ENCODE assay signal across 8 cellular contexts in the genomic region with DNA sequence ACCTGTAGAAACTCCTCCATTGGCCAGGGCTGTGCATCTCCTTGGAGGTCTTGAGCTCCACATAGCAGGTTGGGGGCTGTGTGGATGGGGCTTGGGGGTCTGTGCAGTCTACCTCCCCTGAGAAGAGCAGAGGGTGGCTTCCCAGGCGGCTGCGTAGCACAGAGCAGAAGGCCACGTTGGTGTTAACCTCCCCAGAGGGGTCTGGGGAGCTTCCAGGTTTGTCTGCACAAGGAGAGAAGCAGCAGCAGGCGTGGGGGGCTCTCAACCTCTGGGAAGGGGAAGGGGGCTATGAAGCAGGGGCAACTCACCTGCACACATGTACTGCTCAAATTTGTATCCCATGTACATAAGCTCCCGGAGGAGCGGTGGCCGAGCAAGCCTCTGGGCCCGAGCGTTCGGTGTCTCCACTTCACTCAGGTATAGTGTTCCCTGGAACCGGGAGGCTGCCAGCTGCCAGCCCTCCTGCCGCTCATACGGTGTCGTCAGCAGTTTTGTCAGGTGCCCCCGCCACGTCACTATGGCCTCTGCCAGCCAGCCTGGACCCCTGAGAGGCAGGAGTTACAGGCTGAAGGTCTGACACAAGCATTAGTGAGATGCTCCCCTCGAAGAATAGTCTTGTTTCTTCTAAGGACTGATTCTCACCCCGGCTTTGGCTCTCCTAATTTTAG. TPM values are rescaled to one million over a fixed set of nuclear protein-coding genes. Genes with fewer than 3 reads are reported as not detected.
A peak's percentile ranks its signal among the peaks of the same experiment; 100 is the strongest.
DNase-seq lines count a peak whose midpoint lies in the region; ATAC-seq and TF ChIP-seq lines count a peak whose summit lies in the region.

No MANE protein-coding gene starts in this region.

- H3K4me1 Mint-ChIP-seq in CD8-positive, alpha-beta T cell (ENCODE audit: low read depth): peaks cover 37% of the 10 kb centered on the region

- H3K27me3 ChIP-seq in CD8-positive, alpha-beta T cell (ENCODE audit: insufficient read depth, low read length): no peaks in the 10 kb centered on the region
- no peaks in the 10 kb centered on the region for H3K27me3 ChIP-seq in MG63
- H3K27me3 ChIP-seq in adrenal gland: no peaks in the 10 kb centered on the region
- no peaks in the 10 kb centered on the region for H3K27me3 ChIP-seq in lower lobe of right lung (ENCODE audit: low read depth)
- no peaks in the 10 kb centered on the region for H3K27me3 ChIP-seq in aorta (ENCODE audit: control insufficient read depth in 1 of 2, insufficient read depth in 2 of 2, low read length in 1 of 2)

- no peak for TF ChIP-seq POLR2A in adrenal gland (IDR thresholded peaks at IDR 0.05)

- H3K4me1 ChIP-seq in CD8-positive, alpha-beta T cell (ENCODE audit: insufficient read depth, low read length): peaks cover 22% of the 10 kb centered on the region
- H3K4me1 ChIP-seq in adrenal gland (replicated peaks in 1 of 2): peaks cover 20 to 40% of the 10 kb centered on the region in 2 donors
- H3K4me1 ChIP-seq in lower lobe of right lung: peaks cover 31% of the 10 kb centered on the region
- H3K4me1 ChIP-seq in aorta (ENCODE audit: control insufficient read depth in 1 of 2, insufficient read depth in 2 of 2, low read length in 2 of 2): no peaks in the 10 kb centered on the region

- H3K27me3 Mint-ChIP-seq in CD8-positive, alpha-beta T cell (ENCODE audit: low read depth): no peaks in the 10 kb centered on the region

- DNase-seq in CD8-positive, alpha-beta T cell: no peak
- DNase-seq in MG63 (peak; percentile 27), adrenal gland (peak in 6 of 7 donors; percentile 45 to 65 (median 56)), lower lobe of right lung (peak; percentile 51), aorta (peak; percentile 52 to 77), OCI-M2 (lab: John Stamatoyannopoulos, UW; ENCODE audit: unreplicated experiment) (no peak), cortex of kidney (lab: John Stamatoyannopoulos, UW) (no peak)

- H3K36me3 ChIP-seq in CD8-positive, alpha-beta T cell (ENCODE audit: insufficient read depth, low read length): peaks cover 25% of the 10 kb centered on the region
- H3K36me3 ChIP-seq in MG63 (peaks cover 11% of the 10 kb centered on the region), adrenal gland (replicated peaks in 1 of 2) (peaks cover 0 to 47% of the 10 kb centered on the region in 2 donors), lower lobe of right lung (peaks cover 57% of the 10 kb centered on the region), aorta (ENCODE audit: control insufficient read depth in 1 of 2, insufficient read depth in 2 of 2, low read length in 1 of 2) (peaks cover 0 to 13% of the 10 kb centered on the region in 2 donors)

- POLR2A ChIA-PET in CD8-positive, alpha-beta T cell (lab: Charles Lee): interaction anchor here (1.3 to 3.4 kb wide), 4 partner anchors 9 to 73 kb away, joined by 5 to 74 read pairs (median 7); a partner anchor contains a TSS

- peaks cover 55% of the 10 kb centered on the region for H3K36me3 Mint-ChIP-seq in CD8-positive, alpha-beta T cell

- no peak for ATAC-seq in CD8-positive, alpha-beta T cell
- ATAC-seq in lower lobe of right lung (no peak), aorta (ENCODE audit: low FRiP score) (no peak), HG03521 (IDR thresholded peaks at IDR 0.05; ENCODE audit: unreplicated experiment) (no peak)

- WGBS in adrenal gland, 4 donors: 60 to 69% (median 62%) methylated on average over 16 to 18 of the region's 18 CpGs
- 60% methylated on average over 16 to 18 of the region's 18 CpGs for WGBS in aorta, 2 donors

- H3K9me3 Mint-ChIP-seq in CD8-positive, alpha-beta T cell: no peaks in the 10 kb centered on the region

- peak overlapping the region; percentile 100 for H3K27ac Mint-ChIP-seq in CD8-positive, alpha-beta T cell

- H3K4me3 ChIP-seq in CD8-positive, alpha-beta T cell (ENCODE audit: low read depth, low read length): peak overlapping the region; percentile 90
- H3K4me3 ChIP-seq in MG63 (peak overlapping the region; percentile 78), adrenal gland (peak overlapping the region in 2 of 4 donors; percentile 40 to 82), lower lobe of right lung (peak overlapping the region; percentile 79), aorta (ENCODE audit: low read length in 2 of 2) (peak overlapping the region in 1 of 2 donors; percentile 70)

- intact Hi-C loops in CD8-positive, alpha-beta T cell (cut with DNase I, micrococcal nuclease): loop anchor here (10.0 kb wide), 4 partner anchors 184 to 1906 kb away; a partner anchor contains a TSS
- intact Hi-C loops in adrenal gland (cut with DNase I): no loop called here
- intact Hi-C loops in lower lobe of right lung (cut with DNase I): no loop called here
- intact Hi-C loops in aorta (cut with DNase I): loop anchor here in 1 of 2 donors (10.0 kb wide), 1 partner anchor 204 kb away; a partner anchor contains a TSS

- TF ChIP-seq CTCF in CD8-positive, alpha-beta T cell (IDR thresholded peaks at IDR 0.05): no peak
- TF ChIP-seq CTCF in adrenal gland (IDR thresholded peaks at IDR 0.05) (no peak), lower lobe of right lung (IDR thresholded peaks at IDR 0.05) (no peak)

- CTCF ChIA-PET in CD8-positive, alpha-beta T cell (lab: Charles Lee): interaction anchor here (1.8 to 2.1 kb wide), 2 partner anchors 12 to 18 kb away, joined by 7 to 14 read pairs; a partner anchor contains a TSS

- peak overlapping the region; percentile 96 for H3K4me3 Mint-ChIP-seq in CD8-positive, alpha-beta T cell

- no peaks in the 10 kb centered on the region for H3K9me3 ChIP-seq in CD8-positive, alpha-beta T cell (ENCODE audit: low read length)
- H3K9me3 ChIP-seq in MG63 (no peaks in the 10 kb centered on the region), adrenal gland (replicated peaks in 1 of 3) (no peaks in the 10 kb centered on the region), lower lobe of right lung (no peaks in the 10 kb centered on the region), aorta (ENCODE audit: control insufficient read depth, low read length) (no peaks in the 10 kb centered on the region)

- peak overlapping the region; percentile 99 for H3K27ac ChIP-seq in CD8-positive, alpha-beta T cell (ENCODE audit: low read depth, low read length)
- peak overlapping the region; percentile 95 to 99 (median 99) for H3K27ac ChIP-seq in adrenal gland
- peak overlapping the region; percentile 95 for H3K27ac ChIP-seq in lower lobe of right lung
- H3K27ac ChIP-seq in aorta (ENCODE audit: low read depth in 1 of 2, low read length in 2 of 2): peak overlapping the region in 1 of 2 donors; percentile 85

RNA-seq across cellular contexts. Expression of a gene that starts 1.2 kb away (rescaled TPM):
- total RNA-seq in CD8-positive, alpha-beta T cell: 10 to 100 TPM; 20.8 to 22.2 TPM
- 9.8 and 13.7 TPM in 2 replicates for total RNA-seq in MG63 (2014; rRNA removed; shearing (Covaris generic); ENCODE audit: low replicate concordance)
- total RNA-seq in adrenal gland (10 to 100 TPM; 19.9 to 57.1 (median 45.0) TPM), lower lobe of right lung (16.5 TPM), aorta (10 to 100 TPM; 20.2 to 20.5 TPM)
- polyA plus RNA-seq in adrenal gland (100 to 1,000 TPM in 1 of 3 donors, 10 to 100 TPM in 2; 38.7 to 102 (median 83.7) TPM), aorta (10 to 100 TPM in 1 of 2 donors, 1 to 10 TPM in 1; 5.1 to 41.7 TPM)

RNA-seq across cellular contexts. Expression of a gene that starts 11.1 kb away (rescaled TPM):
- 1 to 10 TPM; 3.0 to 5.5 TPM for total RNA-seq in CD8-positive, alpha-beta T cell
- 0.26 TPM in 1 of 2 replicates, not detected in the other for total RNA-seq in MG63 (2014; rRNA removed; shearing (Covaris generic); ENCODE audit: low replicate concordance)
- 1,000 to 10,000 TPM in 5 of 8 donors, 100 to 1,000 TPM in 3; 547 to 2,285 (median 1,263) TPM for total RNA-seq in adrenal gland
- 1,000 to 10,000 TPM in 1 of 3 donors, 100 to 1,000 TPM in 2; 212 to 1,408 (median 665) TPM for polyA plus RNA-seq in adrenal gland
- 175 TPM for total RNA-seq in lower lobe of right lung
- 100 to 1,000 TPM; 146 to 258 TPM for total RNA-seq in aorta
- 10 to 100 TPM in 1 of 2 donors, 1 to 10 TPM in 1; 7.4 to 43.6 TPM for polyA plus RNA-seq in aorta

RNA-seq across cellular contexts. Expression of a gene that starts 11.8 kb away (rescaled TPM):
- 100 to 1,000 TPM; 107 to 115 TPM for total RNA-seq in CD8-positive, alpha-beta T cell
- total RNA-seq in MG63 (2014; rRNA removed; shearing (Covaris generic); ENCODE audit: low replicate concordance): 22.9 and 25.2 TPM in 2 replicates
- 100 to 1,000 TPM in 4 of 8 donors, 10 to 100 TPM in 4; 43.2 to 231 (median 90.7) TPM for total RNA-seq in adrenal gland
- polyA plus RNA-seq in adrenal gland: 100 to 1,000 TPM in 2 of 3 donors, 10 to 100 TPM in 1; 38.8 to 330 (median 243) TPM
- total RNA-seq in lower lobe of right lung: 64.2 TPM
- 10 to 100 TPM; 53.8 to 90.3 TPM for total RNA-seq in aorta
- polyA plus RNA-seq in aorta: 100 to 1,000 TPM in 1 of 2 donors, 10 to 100 TPM in 1; 26.7 to 188 TPM

RNA-seq across cellular contexts. Expression of a gene that starts 12.0 kb away (rescaled TPM):
- total RNA-seq in CD8-positive, alpha-beta T cell: 10 to 100 TPM; 50.4 to 55.1 TPM
- 111 and 131 TPM in 2 replicates for total RNA-seq in MG63 (2014; rRNA removed; shearing (Covaris generic); ENCODE audit: low replicate concordance)
- total RNA-seq in adrenal gland (100 to 1,000 TPM in 3 of 8 donors, 10 to 100 TPM in 5; 64.4 to 107 (median 85.1) TPM), lower lobe of right lung (47.0 TPM), aorta (10 to 100 TPM; 42.2 to 55.5 TPM)
- polyA plus RNA-seq in adrenal gland (100 to 1,000 TPM in 2 of 3 donors, 10 to 100 TPM in 1; 89.9 to 117 (median 106) TPM), aorta (10 to 100 TPM; 61.9 to 71.5 TPM)

RNA-seq across cellular contexts. Expression of a gene that starts 24.8 kb away (rescaled TPM):
- 1 to 10 TPM; 1.3 to 2.3 TPM for total RNA-seq in CD8-positive, alpha-beta T cell
- total RNA-seq in MG63 (2014; rRNA removed; shearing (Covaris generic); ENCODE audit: low replicate concordance): 2.2 and 6.9 TPM in 2 replicates
- total RNA-seq in adrenal gland (100 to 1,000 TPM in 2 of 8 donors, 10 to 100 TPM in 6; 13.1 to 166 (median 28.2) TPM), lower lobe of right lung (85.6 TPM), aorta (100 to 1,000 TPM in 1 of 2 donors, 10 to 100 TPM in 1; 56.7 to 141 TPM)
- polyA plus RNA-seq in adrenal gland (10 to 100 TPM; 10.2 to 76.4 (median 60.6) TPM), aorta (10 to 100 TPM; 26.4 to 90.4 TPM)

Comparison
In these comparisons a context has a peak if more than half of its experiments do, and no peak if none do; other contexts are left out.
1. DNase-seq: peak in MG63 (single experiment), adrenal gland (6 of 7), lower lobe of right lung (single experiment) and aorta (2 of 2); none in CD8-positive, alpha-beta T cell (0 of 7), OCI-M2 (single experiment) and cortex of kidney (single experiment).
2. RNA of a gene that starts 11.1 kb away (total RNA-seq): 547 to 2,285 TPM in adrenal gland, 146 to 258 TPM in aorta and 175 TPM in lower lobe of right lung (single experiment); 3.0 to 5.5 TPM in CD8-positive, alpha-beta T cell and 0.26 TPM in MG63; every median in the first group is over 10 times any median in the second.
3. intact Hi-C loops: an anchor here in CD8-positive, alpha-beta T cell (10.0 kb wide); none called in adrenal gland and lower lobe of right lung.